In the genomic region with DNA sequence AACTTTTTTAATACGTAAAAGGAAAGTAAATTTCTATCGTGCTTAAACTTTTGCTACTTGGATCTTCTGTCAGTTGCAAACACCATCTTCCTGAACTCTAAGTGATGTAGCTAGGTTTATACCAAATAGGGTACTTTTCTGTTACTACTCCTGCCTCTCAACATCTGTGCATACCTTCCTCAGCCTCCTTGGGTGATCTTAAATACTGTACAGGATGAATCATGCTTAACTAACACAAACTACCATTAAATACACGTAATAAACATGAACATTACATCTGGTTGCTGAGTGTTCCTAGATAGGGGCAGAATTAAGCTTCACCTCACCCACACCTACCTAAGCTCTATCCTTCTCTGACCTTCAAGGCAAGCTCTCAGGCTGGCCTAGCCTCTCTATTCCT, we compare ENCODE assay signal across 21 cellular contexts.
"Had no signal": no experiment of that assay in that cellular context is flagged by ENCODE, and none has a peak within 500 bp of the region (broad histone marks: within the 10 kb centered on the region; RNA-seq: fewer than 3 reads in every experiment).

No MANE protein-coding gene starts in this region.

- H3K4me3 ChIP-seq: coronary artery, esophagus squamous epithelium, mucosa of descending colon, stomach, testis, upper lobe of right lung had no signal

- H3K9me3 ChIP-seq: esophagus squamous epithelium, mucosa of descending colon, stomach, testis, upper lobe of right lung had no signal

- H3K27me3 ChIP-seq: esophagus squamous epithelium, stomach, testis, upper lobe of right lung had no signal

- H3K4me1 ChIP-seq: parathyroid adenoma, stomach, testis, upper lobe of right lung had no signal

- DNase-seq: activated CD4-positive, alpha-beta T cell treated with anti-CD3 and anti-CD28 coated beads for 4 hours; activated CD8-positive, alpha-beta memory T cell treated with anti-CD3 and anti-CD28 coated beads, Interleukin-2, amount 50 U/mL, for 4 hours; activated CD8-positive, alpha-beta T cell treated with anti-CD3 and anti-CD28 coated beads, Interleukin-2, amount 10 ng/mL, durations not matched to agents 7 days and 5 days; activated gamma-delta T cell treated with Interleukin-2 at 50 U/mL for 16 hours; activated naive CD8-positive, alpha-beta T cell treated with anti-CD3 and anti-CD28 coated beads for 36 hours; activated T-cell treated with anti-CD3 and anti-CD28 coated beads, Interleukin-2, amount 50 U/mL, for 72 hours; aorta; esophagus squamous epithelium; islet precursor cell; mucosa of descending colon; naive thymus-derived CD4-positive, alpha-beta T cell; stimulated activated CD4-positive, alpha-beta T cell treated with anti-CD3 and anti-CD28 coated beads, Interleukin-12 subunit alpha, Interleukin-12 subunit beta, amount 100 ng/mL, for 4 hours; stimulated activated CD4-positive, alpha-beta T cell treated with anti-CD3 and anti-CD28 coated beads, Interleukin-2, amount 100 ng/mL, for 24 hours; stomach; T-helper 2 cell; testis; upper lobe of right lung had no signal

- H3K79me2 ChIP-seq: parathyroid adenoma had no signal

- H3K36me3 ChIP-seq: esophagus squamous epithelium, stomach, upper lobe of right lung had no signal

- ATAC-seq: activated CD8-positive, alpha-beta T cell treated with anti-CD3 and anti-CD28 coated beads, Interleukin-2, amount 10 ng/mL, durations not matched to agents 7 days and 5 days; activated T-cell treated with anti-CD3 and anti-CD28 coated beads, Interleukin-2, amount 50 U/mL, for 72 hours; left lobe of liver; mucosa of descending colon; naive thymus-derived CD4-positive, alpha-beta T cell; upper lobe of right lung; WTC11 had no signal

- H3K9ac ChIP-seq: parathyroid adenoma had no signal

- H2AFZ ChIP-seq: parathyroid adenoma had no signal

- H3K27ac ChIP-seq: coronary artery, esophagus squamous epithelium, parathyroid adenoma, stomach, testis, upper lobe of right lung had no signal
